Comparison of ENCODE assay signal across 25 cellular contexts in genomic region chr14:104513641-104514046, GRCh38.
"Had no signal": no experiment of that assay in that cellular context is flagged by ENCODE, and none has a peak within 500 bp of the region (broad histone marks: within the 10 kb centered on the region; RNA-seq: fewer than 3 reads in every experiment).

No MANE protein-coding gene starts in this region.

- H3K27me3 ChIP-seq: ascending aorta, cardiac muscle cell, right lobe of liver, tibial nerve had no signal

- DNase-seq: activated CD4-positive, alpha-beta T cell treated with anti-CD3 and anti-CD28 coated beads for 36 hours; activated CD4-positive, CD25-positive, alpha-beta regulatory T cell; activated CD8-positive, alpha-beta T cell treated with anti-CD3 and anti-CD28 coated beads, Interleukin-2, amount 10 ng/mL, durations not matched to agents 7 days and 5 days; activated gamma-delta T cell; activated naive CD4-positive, alpha-beta T cell treated with anti-CD3 and anti-CD28 coated beads, Interleukin-2, amount 10 ng/mL, durations not matched to agents 7 days and 5 days; activated naive CD8-positive, alpha-beta T cell treated with anti-CD3 and anti-CD28 coated beads, Interleukin-2, amount 10 ng/mL, durations not matched to agents 7 days and 5 days; activated T-cell treated with anti-CD3 and anti-CD28 coated beads, Interleukin-2, amount 50 U/mL, for 24 hours; effector memory CD8-positive, alpha-beta T cell; foreskin fibroblast; kidney glomerular epithelial cell; left lung; lower lobe of right lung; mesenchymal stem cell; natural killer cell; right lobe of liver; stimulated activated CD4-positive, alpha-beta T cell treated with anti-CD3 and anti-CD28 coated beads, Interleukin-12 subunit alpha, Interleukin-12 subunit beta, amount 100 ng/mL, for 4 hours; stimulated activated CD4-positive, alpha-beta T cell treated with anti-CD3 and anti-CD28 coated beads, Interleukin-4, amount 100 ng/mL, for 1 hour; stimulated activated naive CD8-positive, alpha-beta T cell treated with anti-CD3 and anti-CD28 coated beads, Interleukin-15, amount 100 ng/mL, for 72 hours had no signal

- H3K9me3 ChIP-seq: lower lobe of right lung, right lobe of liver had no signal

- H3K4me1 ChIP-seq: ascending aorta, left lung, lower lobe of right lung, right lobe of liver, tibial nerve had no signal

- ATAC-seq: activated CD4-positive, alpha-beta T cell treated with anti-CD3 and anti-CD28 coated beads for 36 hours; activated CD8-positive, alpha-beta T cell treated with anti-CD3 and anti-CD28 coated beads, Interleukin-2, amount 10 ng/mL, durations not matched to agents 7 days and 5 days; effector memory CD8-positive, alpha-beta T cell; left lung; natural killer cell; right lobe of liver; stimulated activated memory B cell treated with anti-CD40 and anti-IgM and Interleukin-4, amounts not matched to agents 10 μg/mL and 1 μg/mL and 100 μg/mL, for 72 hours; stimulated activated naive CD8-positive, alpha-beta T cell treated with anti-CD3 and anti-CD28 coated beads, Interleukin-15, amount 100 ng/mL, for 72 hours had no signal

- H3K36me3 ChIP-seq: ascending aorta, cardiac muscle cell, left lung, lower lobe of right lung, right lobe of liver, tibial nerve had no signal

- H3K27ac ChIP-seq: ascending aorta, cardiac muscle cell, coronary artery, dorsolateral prefrontal cortex, left lung, lower lobe of right lung, right lobe of liver, tibial nerve had no signal

- H3K4me3 ChIP-seq: ascending aorta, cardiac muscle cell, coronary artery, dorsolateral prefrontal cortex, left lung, lower lobe of right lung, right lobe of liver, skin epidermis, tibial nerve had no signal
